ENCODE assay signal across 34 cellular contexts in the genomic region with DNA sequence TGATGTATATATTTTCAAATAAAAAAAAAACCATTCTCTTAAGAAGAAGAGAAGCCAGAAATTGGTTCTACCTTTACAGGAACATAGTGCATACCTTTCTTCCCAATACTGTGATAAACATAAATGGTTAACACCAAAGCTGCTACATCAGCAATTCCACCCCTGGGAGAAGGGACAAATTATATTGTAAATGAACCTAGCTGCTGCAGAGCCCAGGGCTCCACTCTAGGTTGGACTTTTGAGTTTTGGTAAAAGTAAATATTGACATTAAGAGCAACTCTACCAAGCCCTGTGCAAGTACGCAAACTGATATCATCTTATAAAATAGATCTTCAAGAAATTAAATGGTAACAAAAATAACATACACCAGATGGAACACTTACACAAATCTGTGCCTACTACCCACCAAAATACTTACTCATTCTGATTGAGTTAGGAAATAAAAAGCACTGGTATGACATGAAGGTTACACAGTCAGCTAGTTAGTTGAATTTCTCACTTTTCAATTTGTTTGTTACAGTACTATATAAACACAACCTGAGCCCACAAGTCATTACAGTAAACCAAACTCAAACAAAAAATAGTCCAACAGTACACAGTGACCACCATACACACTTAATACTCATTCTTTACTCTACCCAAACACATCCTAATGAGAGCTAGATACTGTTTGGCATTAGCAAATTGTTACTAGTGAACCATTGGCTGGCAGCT.
"Had no signal": no experiment of that assay in that cellular context is flagged by ENCODE, and none has a peak within 500 bp of the region (broad histone marks: within the 10 kb centered on the region; RNA-seq: fewer than 3 reads in every experiment).

No MANE protein-coding gene starts in this region.

- H3K27me3 ChIP-seq: brain microvascular endothelial cell had no signal

- H3K27ac ChIP-seq: brain microvascular endothelial cell, PC-9, RWPE1, WERI-Rb-1 had no signal

- DNase-seq: activated CD4-positive, alpha-beta memory T cell treated with anti-CD3 and anti-CD28 coated beads, Interleukin-2, amount 10 ng/mL, durations not matched to agents 7 days and 5 days; activated CD4-positive, alpha-beta T cell treated with anti-CD3 and anti-CD28 coated beads for 1 hour; activated CD4-positive, alpha-beta T cell treated with anti-CD3 and anti-CD28 coated beads for 48 hours; activated CD4-positive, CD25-positive, alpha-beta regulatory T cell; activated CD8-positive, alpha-beta memory T cell treated with anti-CD3 and anti-CD28 coated beads for 24 hours; activated CD8-positive, alpha-beta memory T cell treated with anti-CD3 and anti-CD28 coated beads, Interleukin-2, amount 10 ng/mL, durations not matched to agents 7 days and 5 days; activated CD8-positive, alpha-beta memory T cell treated with anti-CD3 and anti-CD28 coated beads, Interleukin-2, amount 50 U/mL, for 48 hours; activated effector memory CD4-positive, alpha-beta T cell treated with Interleukin-2 at 50 U/mL for 16 hours; activated naive CD4-positive, alpha-beta T cell; activated naive CD4-positive, alpha-beta T cell treated with anti-CD3 and anti-CD28 coated beads, Interleukin-2, amount 50 U/mL, for 16 hours; activated naive CD8-positive, alpha-beta T cell treated with anti-CD3 and anti-CD28 coated beads for 36 hours; activated T-cell treated with anti-CD3 and anti-CD28 coated beads, Interleukin-2, amount 50 U/mL, for 48 hours; amniotic stem cell; aorta; brain microvascular endothelial cell; central memory CD4-positive, alpha-beta T cell; MM.1S; MV-4-11; NCI-H1092; NCI-H1436 treated with DMSO at 0.1 percent for 48 hours; NCI-H1694 treated with DMSO at 0.1 percent for 48 hours; NCI-H2029; NCI-H2227 treated with DMSO at 0.1 percent for 48 hours; NCI-H446; NCI-H510A treated with DMSO at 0.1 percent for 48 hours; NCI-H526 treated with DMSO at 0.1 percent for 48 hours; PC-9; SIG-M5; T1000; WERI-Rb-1 had no signal

- H3K4me1 Mint-ChIP-seq: activated CD4-positive, alpha-beta memory T cell treated with anti-CD3 and anti-CD28 coated beads, Interleukin-2, amount 10 ng/mL, durations not matched to agents 7 days and 5 days; activated CD8-positive, alpha-beta memory T cell treated with anti-CD3 and anti-CD28 coated beads, Interleukin-2, amount 10 ng/mL, durations not matched to agents 7 days and 5 days; activated naive CD8-positive, alpha-beta T cell treated with anti-CD3 and anti-CD28 coated beads for 36 hours had no signal

- ATAC-seq: activated CD8-positive, alpha-beta memory T cell treated with anti-CD3 and anti-CD28 coated beads, Interleukin-2, amount 10 ng/mL, durations not matched to agents 7 days and 5 days; Right ventricle myocardium inferior; SK-N-SH treated with all-trans-retinoic acid at 6 μM for 48 hours had no signal

- H3K9me3 Mint-ChIP-seq: activated CD4-positive, alpha-beta memory T cell treated with anti-CD3 and anti-CD28 coated beads, Interleukin-2, amount 10 ng/mL, durations not matched to agents 7 days and 5 days; activated naive CD8-positive, alpha-beta T cell treated with anti-CD3 and anti-CD28 coated beads for 36 hours had no signal

- H3K27ac Mint-ChIP-seq: activated CD4-positive, alpha-beta memory T cell treated with anti-CD3 and anti-CD28 coated beads, Interleukin-2, amount 10 ng/mL, durations not matched to agents 7 days and 5 days; activated CD8-positive, alpha-beta memory T cell treated with anti-CD3 and anti-CD28 coated beads, Interleukin-2, amount 10 ng/mL, durations not matched to agents 7 days and 5 days; activated naive CD8-positive, alpha-beta T cell treated with anti-CD3 and anti-CD28 coated beads for 36 hours had no signal

- H3K4me2 ChIP-seq: PC-9 had no signal

- FAIRE-seq: RCC 7860 had no signal

- H3K4me3 ChIP-seq: PC-9 had no signal

- H3K36me3 ChIP-seq: brain microvascular endothelial cell, WERI-Rb-1 had no signal

- H3K36me3 Mint-ChIP-seq: activated CD8-positive, alpha-beta memory T cell treated with anti-CD3 and anti-CD28 coated beads, Interleukin-2, amount 10 ng/mL, durations not matched to agents 7 days and 5 days; activated naive CD8-positive, alpha-beta T cell treated with anti-CD3 and anti-CD28 coated beads for 36 hours had no signal

- H3K4me3 Mint-ChIP-seq: activated CD4-positive, alpha-beta memory T cell treated with anti-CD3 and anti-CD28 coated beads, Interleukin-2, amount 10 ng/mL, durations not matched to agents 7 days and 5 days; activated CD8-positive, alpha-beta memory T cell treated with anti-CD3 and anti-CD28 coated beads, Interleukin-2, amount 10 ng/mL, durations not matched to agents 7 days and 5 days; activated naive CD8-positive, alpha-beta T cell treated with anti-CD3 and anti-CD28 coated beads for 36 hours had no signal
